In genomic region chr3:33426068-33426467, GRCh38 we compare ENCODE assay signal across 16 cellular contexts. TPM values are rescaled to one million over a fixed set of nuclear protein-coding genes. Genes with fewer than 3 reads are reported as not detected.
DNase-seq lines count a peak whose midpoint lies in the region; TF ChIP-seq lines count a peak whose summit lies in the region.
"Had no signal": no experiment of that assay in that cellular context is flagged by ENCODE, and none has a peak within 500 bp of the region (broad histone marks: within the 10 kb centered on the region; RNA-seq: fewer than 3 reads in every experiment).

No MANE protein-coding gene starts in this region.

- H3K4me1 ChIP-seq in H9 (ENCODE audit: insufficient read depth, low read length) (peaks cover 16% of the 10 kb centered on the region), mucosa of rectum (ENCODE audit: control insufficient read depth in 2 of 2, insufficient read depth in 2 of 2, low read length in 2 of 2) (peaks cover 6 to 10% of the 10 kb centered on the region in 2 donors)
- H3K4me1 ChIP-seq: BE2C had no signal

- H4K5ac ChIP-seq in H9 (ENCODE audit: insufficient read length, low read depth, low read length) = no peak overlapping the region

- no peak overlapping the region for H2BK15ac ChIP-seq in H9 (ENCODE audit: low read depth, low read length)

- no peak overlapping the region for H2BK5ac ChIP-seq in H9 (ENCODE audit: insufficient read length, low read length)

- peaks cover 0 to 9% of the 10 kb centered on the region in 2 donors for H3K36me3 ChIP-seq in mucosa of rectum (ENCODE audit: control insufficient read depth in 2 of 2, insufficient read depth in 2 of 2, low read length in 2 of 2)
- H3K36me3 ChIP-seq: BE2C had no signal

- TF ChIP-seq CTCF in H9 (conservative IDR thresholded peaks at IDR 0.05) = no peak

- H2AFZ ChIP-seq in H9 (ENCODE audit: low read length) = no peak overlapping the region

- H2BK120ac ChIP-seq in H9 (ENCODE audit: low read depth, low read length, poor library complexity, severe bottlenecking) = no peak overlapping the region

- H3K23me2 ChIP-seq in H9 (ENCODE audit: insufficient read length, low read depth, low read length, poor library complexity, severe bottlenecking) = no peaks in the 10 kb centered on the region

- H3K27me3 ChIP-seq in H9 (ENCODE audit: insufficient read depth, low read length) (no peaks in the 10 kb centered on the region), mucosa of rectum (ENCODE audit: control insufficient read depth in 2 of 2, insufficient read depth in 2 of 2, low read length in 2 of 2) (no peaks in the 10 kb centered on the region)
- H3K27me3 ChIP-seq: BE2C, spleen had no signal

- no peaks in the 10 kb centered on the region for H4K20me1 ChIP-seq in H9 (ENCODE audit: control insufficient read depth, insufficient read depth, insufficient read length)

- H3K4me2 ChIP-seq in H9 (ENCODE audit: insufficient read depth, insufficient read length, low read length) = peak overlapping the region; percentile 2

- no peak overlapping the region for H4K8ac ChIP-seq in H9 (replicated peaks; ENCODE audit: insufficient read length, low read depth, low read length)

- peak overlapping the region; percentile 21 to 56; a peak in 3 of 5 replicates for H3K4me3 Mint-ChIP-seq in H9
- H3K4me3 Mint-ChIP-seq: activated CD4-positive, alpha-beta memory T cell treated with anti-CD3 and anti-CD28 coated beads, Interleukin-2, amount 10 ng/mL, durations not matched to agents 7 days and 5 days; effector memory CD8-positive, alpha-beta T cell; nephron had no signal

- peaks cover 31 to 39% (median 35%) of the 10 kb centered on the region in 3 experiments; a peak in 6 of 7 replicates for H3K36me3 Mint-ChIP-seq in H9 (ENCODE audit: insufficient read depth in 1 of 3, low read depth in 3 of 3)

- WGBS in H9 (ENCODE audit: extremely low coverage, insufficient read length, low lambda C conversion rate) = no CpG with 5 or more reads among the region's 1 CpG

- H3K18ac ChIP-seq in H9 (ENCODE audit: insufficient read length, low read depth, low read length) = no peak overlapping the region

- H3K23ac ChIP-seq in H9 (ENCODE audit: insufficient read length, low read depth, low read length) = no peak overlapping the region

- H3K9ac ChIP-seq in H9 (ENCODE audit: extremely low read depth, insufficient read length, low read length) = no peak overlapping the region
- H3K9ac ChIP-seq in mucosa of rectum (ENCODE audit: low read depth in 1 of 2, low read length in 2 of 2) = no peak overlapping the region

- H3K27me3 Mint-ChIP-seq in H9 (ENCODE audit: low read depth) = no peaks in the 10 kb centered on the region
- H3K27me3 Mint-ChIP-seq: activated CD4-positive, alpha-beta memory T cell treated with anti-CD3 and anti-CD28 coated beads, Interleukin-2, amount 10 ng/mL, durations not matched to agents 7 days and 5 days; effector memory CD8-positive, alpha-beta T cell had no signal

- H3K27ac ChIP-seq in H9 (ENCODE audit: insufficient read length, low read depth, low read length) (no peak overlapping the region), mucosa of rectum (ENCODE audit: low read depth in 2 of 2, low read length in 2 of 2) (peak overlapping the region; percentile 32 to 71)
- H3K27ac ChIP-seq: spleen had no signal

- no peak overlapping the region for H2BK20ac ChIP-seq in H9 (ENCODE audit: low read depth, low read length, poor library complexity, severe bottlenecking)

- no peak overlapping the region for H3K56ac ChIP-seq in H9 (ENCODE audit: insufficient read length, low read depth, low read length)

- H3K27ac Mint-ChIP-seq in H9 = peak overlapping the region; percentile 20 to 85 (median 32); a peak in 4 of 7 replicates
- H3K27ac Mint-ChIP-seq: activated CD4-positive, alpha-beta memory T cell treated with anti-CD3 and anti-CD28 coated beads, Interleukin-2, amount 10 ng/mL, durations not matched to agents 7 days and 5 days had no signal

- no peak overlapping the region for H3T11ph ChIP-seq in H9 (ENCODE audit: low read length)

- H3K4ac ChIP-seq in H9 (ENCODE audit: low read depth, low read length) = no peak overlapping the region

- H3K79me1 ChIP-seq in H9 (ENCODE audit: insufficient read depth, low read depth, low read length, poor library complexity, severe bottlenecking) = peaks cover 14% of the 10 kb centered on the region

- H3K14ac ChIP-seq in H9 (ENCODE audit: insufficient read depth, low read length) = no peak overlapping the region

- no peaks in the 10 kb centered on the region for H3K9me3 Mint-ChIP-seq in H9
- H3K9me3 Mint-ChIP-seq: effector memory CD8-positive, alpha-beta T cell; nephron had no signal

- peaks cover 31% of the 10 kb centered on the region for H3K79me2 ChIP-seq in H9 (ENCODE audit: insufficient read depth, low read length)

- H3K9me3 ChIP-seq in H9 (ENCODE audit: control insufficient read depth, low read depth, low read length) (no peaks in the 10 kb centered on the region), mucosa of rectum (ENCODE audit: control insufficient read depth in 2 of 2, low read length in 2 of 2) (no peaks in the 10 kb centered on the region)
- H3K9me3 ChIP-seq: BE2C, spleen had no signal

- DNase-seq in H9 (peak; percentile 53), NCI-H2081 (lab: John Stamatoyannopoulos, UW) (peak; percentile 78 to 95), cerebellar cortex (ENCODE audit: low spot score) (peak; percentile 90), HuH-7 (ENCODE audit: low spot score) (no peak), GF-D8 (lab: John Stamatoyannopoulos, UW) (no peak), kidney tubule cell (ENCODE audit: low spot score) (no peak)
- DNase-seq: activated CD4-positive, alpha-beta memory T cell treated with anti-CD3 and anti-CD28 coated beads, Interleukin-2, amount 10 ng/mL, durations not matched to agents 7 days and 5 days; BE2C; central memory CD4-positive, alpha-beta T cell; effector memory CD8-positive, alpha-beta T cell; KBM-7; NCI-H1105; NCI-H526 treated with DMSO at 0.1 percent for 48 hours; spleen had no signal

- no peak overlapping the region for H2AK5ac ChIP-seq in H9 (ENCODE audit: insufficient read length, low read length)

- H4K91ac ChIP-seq in H9 (ENCODE audit: insufficient read length, low read depth, low read length) = no peak overlapping the region

- H3K4me1 Mint-ChIP-seq in H9 = peaks cover 64 to 66% of the 10 kb centered on the region in 2 experiments

- no peak overlapping the region for H3K4me3 ChIP-seq in mucosa of rectum (ENCODE audit: low read length in 2 of 2)
- H3K4me3 ChIP-seq: spleen had no signal

- H2BK12ac ChIP-seq in H9 (ENCODE audit: insufficient read length, low read depth, low read length) = no peak overlapping the region

RNA-seq across cellular contexts. Expression of gene UBP1, which starts 14.1 kb away (rescaled TPM):
- 101 and 103 TPM in 2 replicates for total RNA-seq in H9 (2021)

Comparison
In these comparisons a context has a peak if more than half of its experiments do, and no peak if none do; other contexts are left out.
1. DNase-seq: peak in H9 (single experiment), NCI-H2081 (2 of 2) and cerebellar cortex (single experiment); none in HuH-7 (single experiment), GF-D8 (single experiment) and kidney tubule cell (single experiment).